Comparison of ENCODE assay signal across 8 cellular contexts in the genomic region with DNA sequence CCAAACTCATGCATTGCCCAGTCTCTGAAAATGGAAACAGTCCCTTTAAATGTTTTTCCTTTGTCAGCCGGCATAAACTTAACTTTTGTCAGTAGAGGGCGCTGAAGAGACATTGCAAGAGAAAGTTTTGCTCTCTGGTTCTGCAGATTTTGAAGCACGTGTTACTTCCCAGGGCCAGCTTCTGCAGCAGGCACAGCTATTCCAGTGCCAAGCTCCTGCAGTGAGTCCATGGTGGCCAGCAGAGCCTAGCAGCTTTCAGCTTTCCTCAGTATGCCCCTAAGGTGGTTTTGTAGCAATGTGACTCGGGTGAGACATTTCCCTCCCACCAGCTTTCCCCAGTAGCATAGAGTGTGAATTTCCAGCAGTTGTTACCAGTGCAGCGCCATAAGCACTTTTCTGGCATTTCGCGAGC. TPM values are rescaled to one million over a fixed set of nuclear protein-coding genes. Genes with fewer than 3 reads are reported as not detected.
DNase-seq lines count a peak whose midpoint lies in the region; ATAC-seq lines count a peak whose summit lies in the region.

No MANE protein-coding gene starts in this region.

- WGBS in mesendoderm (ENCODE audit: extremely low coverage, insufficient coverage, low lambda C conversion rate) = no CpG with 5 or more reads among the region's 7 CpGs

- no peaks in the 10 kb centered on the region for H3K27me3 Mint-ChIP-seq in CD4-positive, CD25-positive, alpha-beta regulatory T cell
- H3K27me3 Mint-ChIP-seq in effector memory CD8-positive, alpha-beta T cell = no peaks in the 10 kb centered on the region

- no peak overlapping the region for H4K8ac ChIP-seq in mesendoderm (ENCODE audit: low read depth, low read length)

- H3K18ac ChIP-seq in mesendoderm (ENCODE audit: low read length) = no peak overlapping the region

- H3K79me1 ChIP-seq in mesendoderm (ENCODE audit: low read length) = no peaks in the 10 kb centered on the region

- H3K56ac ChIP-seq in mesendoderm (ENCODE audit: low read length) = peak overlapping the region; percentile 54

- H3K36me3 ChIP-seq in CD4-positive, CD25-positive, alpha-beta regulatory T cell (ENCODE audit: control insufficient read depth, insufficient read depth, low read length) = no peaks in the 10 kb centered on the region
- no peaks in the 10 kb centered on the region for H3K36me3 ChIP-seq in mesendoderm (ENCODE audit: control insufficient read depth, insufficient read depth, low read length)

- no peak overlapping the region for H3K4ac ChIP-seq in mesendoderm (ENCODE audit: low read depth, low read length)

- peaks cover 19% of the 10 kb centered on the region for H3K4me1 ChIP-seq in CD4-positive, CD25-positive, alpha-beta regulatory T cell (ENCODE audit: control insufficient read depth, insufficient read depth, low read length, poor library complexity, severe bottlenecking)
- no peaks in the 10 kb centered on the region for H3K4me1 ChIP-seq in mesendoderm (ENCODE audit: control insufficient read depth, low read depth, low read length)

- ATAC-seq in CD4-positive, CD25-positive, alpha-beta regulatory T cell (ENCODE audit: low read depth in 2 of 2) = peak; percentile 57 to 64
- peak; percentile 56 for ATAC-seq in GM19324 (IDR thresholded peaks at IDR 0.05; ENCODE audit: low FRiP score, unreplicated experiment)
- peak; percentile 73 for ATAC-seq in HG03439 (IDR thresholded peaks at IDR 0.05; ENCODE audit: unreplicated experiment)
- peak; percentile 77 for ATAC-seq in effector memory CD8-positive, alpha-beta T cell (replicated peaks)
- peak; percentile 69 for ATAC-seq in stimulated activated effector memory CD8-positive, alpha-beta T cell treated with anti-CD3 and anti-CD28 coated beads, Interleukin-12 subunit alpha, Interleukin-12 subunit beta, amount 100 ng/mL, for 72 hours

- H3K27me3 ChIP-seq in CD4-positive, CD25-positive, alpha-beta regulatory T cell (ENCODE audit: control insufficient read depth, insufficient read depth, low read length) = no peaks in the 10 kb centered on the region
- no peaks in the 10 kb centered on the region for H3K27me3 ChIP-seq in mesendoderm (ENCODE audit: insufficient read depth, low read length, poor library complexity)

- no peaks in the 10 kb centered on the region for H3K79me2 ChIP-seq in mesendoderm (ENCODE audit: control insufficient read depth, insufficient read depth, low read length)

- H3K27ac ChIP-seq in CD4-positive, CD25-positive, alpha-beta regulatory T cell (ENCODE audit: insufficient read depth, low read length, poor library complexity, severe bottlenecking) = no peak overlapping the region
- no peak overlapping the region for H3K27ac ChIP-seq in mesendoderm (ENCODE audit: low read depth, low read length)

- H2AK5ac ChIP-seq in mesendoderm (ENCODE audit: low read length) = no peak overlapping the region

- peaks cover 6 to 44% (median 29%) of the 10 kb centered on the region in 4 donors for H3K4me1 Mint-ChIP-seq in CD4-positive, CD25-positive, alpha-beta regulatory T cell
- H3K4me1 Mint-ChIP-seq in effector memory CD8-positive, alpha-beta T cell (ENCODE audit: low read depth in 2 of 2) = peaks cover 25 to 32% of the 10 kb centered on the region in 2 donors
- peaks cover 32% of the 10 kb centered on the region for H3K4me1 Mint-ChIP-seq in stimulated activated effector memory CD8-positive, alpha-beta T cell treated with anti-CD3 and anti-CD28 coated beads, Interleukin-12 subunit alpha, Interleukin-12 subunit beta, amount 100 ng/mL, for 72 hours

- H3K9me3 ChIP-seq in CD4-positive, CD25-positive, alpha-beta regulatory T cell (ENCODE audit: control insufficient read depth in 2 of 2, low read length in 2 of 2) = no peaks in the 10 kb centered on the region

- no peak overlapping the region for H3K23ac ChIP-seq in mesendoderm (ENCODE audit: low read length)

- DNase-seq in CD4-positive, CD25-positive, alpha-beta regulatory T cell = peak; percentile 43 to 83 (median 78)
- peak; percentile 71 for DNase-seq in NCI-H69 (lab: John Stamatoyannopoulos, UW)
- peak; percentile 39 for DNase-seq in activated CD4-positive, alpha-beta T cell treated with anti-CD3 and anti-CD28 coated beads, Interleukin-2, amount 50 U/mL, for 1 hour
- DNase-seq in effector memory CD8-positive, alpha-beta T cell = peak; percentile 52 to 59 (median 57)
- DNase-seq in mesendoderm = peak; percentile 89
- peak; percentile 7 to 65 for DNase-seq in stimulated activated effector memory CD8-positive, alpha-beta T cell treated with anti-CD3 and anti-CD28 coated beads, Interleukin-12 subunit alpha, Interleukin-12 subunit beta, amount 100 ng/mL, for 72 hours (ENCODE audit: low spot score in 2 of 2)

- no peaks in the 10 kb centered on the region for H3K36me3 Mint-ChIP-seq in CD4-positive, CD25-positive, alpha-beta regulatory T cell
- H3K36me3 Mint-ChIP-seq in effector memory CD8-positive, alpha-beta T cell (ENCODE audit: insufficient read depth) = peaks cover 13% of the 10 kb centered on the region
- no peaks in the 10 kb centered on the region for H3K36me3 Mint-ChIP-seq in stimulated activated effector memory CD8-positive, alpha-beta T cell treated with anti-CD3 and anti-CD28 coated beads, Interleukin-12 subunit alpha, Interleukin-12 subunit beta, amount 100 ng/mL, for 72 hours

- H4K5ac ChIP-seq in mesendoderm (ENCODE audit: low read length) = no peak overlapping the region

- H2BK5ac ChIP-seq in mesendoderm (ENCODE audit: low read length) = no peak overlapping the region

- peak overlapping the region in 1 of 3 donors; percentile 43 for H3K27ac Mint-ChIP-seq in CD4-positive, CD25-positive, alpha-beta regulatory T cell
- no peak overlapping the region for H3K27ac Mint-ChIP-seq in effector memory CD8-positive, alpha-beta T cell
- no peak overlapping the region for H3K27ac Mint-ChIP-seq in stimulated activated effector memory CD8-positive, alpha-beta T cell treated with anti-CD3 and anti-CD28 coated beads, Interleukin-12 subunit alpha, Interleukin-12 subunit beta, amount 100 ng/mL, for 72 hours

- H2BK15ac ChIP-seq in mesendoderm (replicated peaks; ENCODE audit: low read depth) = no peak overlapping the region

- no peaks in the 10 kb centered on the region for H3K9me3 Mint-ChIP-seq in CD4-positive, CD25-positive, alpha-beta regulatory T cell
- no peaks in the 10 kb centered on the region for H3K9me3 Mint-ChIP-seq in effector memory CD8-positive, alpha-beta T cell
- no peaks in the 10 kb centered on the region for H3K9me3 Mint-ChIP-seq in stimulated activated effector memory CD8-positive, alpha-beta T cell treated with anti-CD3 and anti-CD28 coated beads, Interleukin-12 subunit alpha, Interleukin-12 subunit beta, amount 100 ng/mL, for 72 hours

- peak overlapping the region in 2 of 4 donors; percentile 8 to 81 for H3K4me3 Mint-ChIP-seq in CD4-positive, CD25-positive, alpha-beta regulatory T cell
- H3K4me3 Mint-ChIP-seq in effector memory CD8-positive, alpha-beta T cell = no peak overlapping the region
- no peak overlapping the region for H3K4me3 Mint-ChIP-seq in stimulated activated effector memory CD8-positive, alpha-beta T cell treated with anti-CD3 and anti-CD28 coated beads, Interleukin-12 subunit alpha, Interleukin-12 subunit beta, amount 100 ng/mL, for 72 hours

- no peak overlapping the region for H3K4me3 ChIP-seq in CD4-positive, CD25-positive, alpha-beta regulatory T cell (ENCODE audit: low read depth, low read length)
- no peak overlapping the region for H3K4me3 ChIP-seq in mesendoderm (ENCODE audit: low read length)

- H3K4me2 ChIP-seq in mesendoderm (ENCODE audit: low read length) = no peak overlapping the region

- no peak overlapping the region for H3K9ac ChIP-seq in mesendoderm (ENCODE audit: low read length)

- no peak overlapping the region for H2BK120ac ChIP-seq in mesendoderm (ENCODE audit: low read depth, low read length)

RNA-seq across cellular contexts. Expression of gene IFI44L, which starts 2.6 kb away (rescaled TPM):
- total RNA-seq in CD4-positive, CD25-positive, alpha-beta regulatory T cell = 19.1 TPM
- polyA plus RNA-seq in CD4-positive, CD25-positive, alpha-beta regulatory T cell = 1 to 10 TPM; 1.4 to 8.2 (median 3.6) TPM
- polyA plus RNA-seq in mesendoderm (2013, experiment 1 of 2) = not detected
- polyA plus RNA-seq in mesendoderm (2013, experiment 2 of 2) = not detected

RNA-seq across cellular contexts. Expression of gene IFI44, which starts 32.0 kb away (rescaled TPM):
- 53.9 TPM for total RNA-seq in CD4-positive, CD25-positive, alpha-beta regulatory T cell
- polyA plus RNA-seq in CD4-positive, CD25-positive, alpha-beta regulatory T cell = 10 to 100 TPM; 10.2 to 31.4 (median 19.4) TPM
- not detected for polyA plus RNA-seq in mesendoderm (2013, experiment 1 of 2)
- polyA plus RNA-seq in mesendoderm (2013, experiment 2 of 2) = not detected

Comparison
In these comparisons a context has a peak if more than half of its experiments do, and no peak if none do; other contexts are left out.
1. DNase-seq: peak in every context shown above with its lines; median percentile 89 in mesendoderm; 78 in CD4-positive, CD25-positive, alpha-beta regulatory T cell; 71 in NCI-H69; 57 in effector memory CD8-positive, alpha-beta T cell; 39 in activated CD4-positive, alpha-beta T cell treated with anti-CD3 and anti-CD28 coated beads, Interleukin-2, amount 50 U/mL, for 1 hour; 36 in stimulated activated effector memory CD8-positive, alpha-beta T cell treated with anti-CD3 and anti-CD28 coated beads, Interleukin-12 subunit alpha, Interleukin-12 subunit beta, amount 100 ng/mL, for 72 hours.